Comparison of ENCODE assay signal across 24 cellular contexts in genomic region chr16:19307587-19308241, GRCh38. TPM values are rescaled to one million over a fixed set of nuclear protein-coding genes. Genes with fewer than 3 reads are reported as not detected.
A peak's percentile ranks its signal among the peaks of the same experiment; 100 is the strongest.
DNase-seq lines count a peak whose midpoint lies in the region; ATAC-seq and TF ChIP-seq lines count a peak whose summit lies in the region.
"Had no signal": no experiment of that assay in that cellular context is flagged by ENCODE, and none has a peak within 500 bp of the region (broad histone marks: within the 10 kb centered on the region; RNA-seq: fewer than 3 reads in every experiment).

No MANE protein-coding gene starts in this region.

- in situ Hi-C loops in brain microvascular endothelial cell (cut with HindIII; ENCODE audit: low pct_ligation_motif_present, low sequenced_read_pairs) = no loop called here

- H3K27me3 ChIP-seq in H9 (ENCODE audit: insufficient read depth, low read length) = no peaks in the 10 kb centered on the region
- H3K27me3 ChIP-seq in SJCRH30 = no peaks in the 10 kb centered on the region
- H3K27me3 ChIP-seq in brain microvascular endothelial cell (replicated peaks) = no peaks in the 10 kb centered on the region
- H3K27me3 ChIP-seq: neutrophil, sigmoid colon had no signal

- no peak overlapping the region for H3K4ac ChIP-seq in H9 (ENCODE audit: low read depth, low read length)

- no peaks in the 10 kb centered on the region for H4K20me1 ChIP-seq in H9 (ENCODE audit: control insufficient read depth, insufficient read depth, insufficient read length)

- peaks cover 8 to 11% of the 10 kb centered on the region in 2 experiments for H3K4me1 Mint-ChIP-seq in H9

- H3K36me3 Mint-ChIP-seq in H9 (ENCODE audit: insufficient read depth in 1 of 3, low read depth in 3 of 3) = peaks cover 2 to 6% (median 5%) of the 10 kb centered on the region in 3 experiments; a peak in 6 of 7 replicates
- H3K36me3 Mint-ChIP-seq: type B pancreatic cell had no signal

- H2BK12ac ChIP-seq in H9 (ENCODE audit: insufficient read length, low read depth, low read length) = no peak overlapping the region

- H2BK5ac ChIP-seq in H9 (ENCODE audit: insufficient read length, low read length) = no peak overlapping the region

- no peak overlapping the region for H3K4me2 ChIP-seq in H9 (ENCODE audit: insufficient read depth, insufficient read length, low read length)
- H3K4me2 ChIP-seq: PC-9 had no signal

- H3K18ac ChIP-seq in H9 (ENCODE audit: insufficient read length, low read depth, low read length) = no peak overlapping the region

- TF ChIP-seq CTCF in H9 (conservative IDR thresholded peaks at IDR 0.05) (no peak), brain microvascular endothelial cell (IDR thresholded peaks at IDR 0.05; ENCODE audit: low read depth, low read length, missing control alignments) (no peak)

- H3K14ac ChIP-seq in H9 (ENCODE audit: insufficient read depth, low read length) = no peak overlapping the region

- H4K91ac ChIP-seq in H9 (ENCODE audit: insufficient read length, low read depth, low read length) = no peak overlapping the region

- H3K9me3 Mint-ChIP-seq in H9 = peaks cover 5% of the 10 kb centered on the region in 2 experiments
- H3K9me3 Mint-ChIP-seq: CD4-positive, alpha-beta T cell; type B pancreatic cell had no signal

- WGBS in H9 (ENCODE audit: extremely low coverage, insufficient read length, low lambda C conversion rate) = no CpG with 5 or more reads among the region's 8 CpGs

- no peak overlapping the region for H3T11ph ChIP-seq in H9 (ENCODE audit: low read length)

- no peak overlapping the region for H3K4me3 ChIP-seq in SJCRH30
- H3K4me3 ChIP-seq in brain microvascular endothelial cell (ENCODE audit: low read depth, low read length) = no peak overlapping the region
- H3K4me3 ChIP-seq: lower lobe of right lung, PC-9, sigmoid colon had no signal

- no peak for ATAC-seq in HG03045 (IDR thresholded peaks at IDR 0.05; ENCODE audit: unreplicated experiment)
- ATAC-seq: lower lobe of right lung had no signal

- H3K9me3 ChIP-seq in H9 (ENCODE audit: control insufficient read depth, low read depth, low read length) (peaks cover 2% of the 10 kb centered on the region), SJCRH30 (replicated peaks) (no peaks in the 10 kb centered on the region)
- H3K9me3 ChIP-seq: lower lobe of right lung, neutrophil, sigmoid colon had no signal

- H3K27me3 Mint-ChIP-seq in H9 (ENCODE audit: low read depth) = no peaks in the 10 kb centered on the region

- no peaks in the 10 kb centered on the region for H3K23me2 ChIP-seq in H9 (ENCODE audit: insufficient read length, low read depth, low read length, poor library complexity, severe bottlenecking)

- no peaks in the 10 kb centered on the region for H3K79me1 ChIP-seq in H9 (ENCODE audit: insufficient read depth, low read depth, low read length, poor library complexity, severe bottlenecking)

- no peaks in the 10 kb centered on the region for H3K36me3 ChIP-seq in SJCRH30
- H3K36me3 ChIP-seq in brain microvascular endothelial cell (replicated peaks) = no peaks in the 10 kb centered on the region
- H3K36me3 ChIP-seq: lower lobe of right lung, neutrophil, sigmoid colon had no signal

- no peak overlapping the region for H2BK120ac ChIP-seq in H9 (ENCODE audit: low read depth, low read length, poor library complexity, severe bottlenecking)

- H3K27ac Mint-ChIP-seq in H9 = no peak overlapping the region
- H3K27ac Mint-ChIP-seq: CD4-positive, alpha-beta T cell; type B pancreatic cell had no signal

- H2AFZ ChIP-seq in H9 (ENCODE audit: low read length) = no peak overlapping the region
- H2AFZ ChIP-seq: PC-9 had no signal

- H3K4me1 ChIP-seq in H9 (ENCODE audit: insufficient read depth, low read length) (no peaks in the 10 kb centered on the region), SJCRH30 (0 out of 2 replicates have a peak, but pooled peaks cover 2% of the 10 kb centered on the region)
- H3K4me1 ChIP-seq: lower lobe of right lung, sigmoid colon had no signal

- H2AK5ac ChIP-seq in H9 (ENCODE audit: insufficient read length, low read length) = no peak overlapping the region

- no peak overlapping the region for H3K4me3 Mint-ChIP-seq in H9
- H3K4me3 Mint-ChIP-seq: CD4-positive, alpha-beta T cell; type B pancreatic cell had no signal

- H3K56ac ChIP-seq in H9 (ENCODE audit: insufficient read length, low read depth, low read length) = no peak overlapping the region

- no peak overlapping the region for H4K8ac ChIP-seq in H9 (replicated peaks; ENCODE audit: insufficient read length, low read depth, low read length)

- no peaks in the 10 kb centered on the region for H3K79me2 ChIP-seq in H9 (ENCODE audit: insufficient read depth, low read length)

- no peak overlapping the region for H3K9ac ChIP-seq in H9 (ENCODE audit: extremely low read depth, insufficient read length, low read length)

- DNase-seq in NOMO-1 treated with dmso at 0.1 percent for 144 hours (lab: John Stamatoyannopoulos, UW; ENCODE audit: unreplicated experiment) (peak; percentile 19), NOMO-1 treated with DMSO at 0.1 percent for 48 hours (lab: John Stamatoyannopoulos, UW; ENCODE audit: unreplicated experiment) (no peak), H9 (peak; percentile 55), SJCRH30 (peak; percentile 40 to 62), islet precursor cell (peak; percentile 66), HCEC 1CT (no peak), brain microvascular endothelial cell (no peak)
- DNase-seq: activated CD8-positive, alpha-beta memory T cell treated with anti-CD3 and anti-CD28 coated beads for 24 hours; activated effector memory CD4-positive, alpha-beta T cell treated with anti-CD3 and anti-CD28 coated beads, Interleukin-2, amount 50 U/mL, for 16 hours; CD4-positive, alpha-beta T cell; hypothalamus; KG1; lower lobe of right lung; NCI-H1694; NCI-H510A; sigmoid colon; stimulated activated CD4-positive, alpha-beta T cell treated with anti-CD3 and anti-CD28 coated beads, Interleukin-4, amount 100 ng/mL, for 24 hours had no signal

- no peak overlapping the region for H2BK15ac ChIP-seq in H9 (ENCODE audit: low read depth, low read length)

- no peak overlapping the region for H4K5ac ChIP-seq in H9 (ENCODE audit: insufficient read length, low read depth, low read length)

- H3K27ac ChIP-seq in H9 (ENCODE audit: insufficient read length, low read depth, low read length) = no peak overlapping the region
- no peak overlapping the region for H3K27ac ChIP-seq in SJCRH30
- no peak overlapping the region for H3K27ac ChIP-seq in brain microvascular endothelial cell
- H3K27ac ChIP-seq: lower lobe of right lung, neutrophil, PC-9, sigmoid colon had no signal

- H2BK20ac ChIP-seq in H9 (ENCODE audit: low read depth, low read length, poor library complexity, severe bottlenecking) = no peak overlapping the region

- no peak overlapping the region for H3K23ac ChIP-seq in H9 (ENCODE audit: insufficient read length, low read depth, low read length)

RNA-seq across cellular contexts. Expression of gene CLEC19A, which starts 22.2 kb away (rescaled TPM):
- 0.20 TPM in 1 of 2 replicates, not detected in the other for total RNA-seq in H9 (2021)
- not detected in 2 replicates for total RNA-seq in SJCRH30 (2014; rRNA removed; shearing (Covaris generic))
- total RNA-seq: CD4-positive, alpha-beta T cell; dermis microvascular lymphatic vessel endothelial cell; fibroblast of lung; lower lobe of right lung; sigmoid colon; T-helper 1 cell treated with Interleukin-12 subunit alpha and Interleukin-12 subunit beta and Interleukin-4 antibody, amounts not matched to agents 30 ng/mL and 1 ng/mL, for 36 hours had no signal

Comparison
In these comparisons a context has a peak if more than half of its experiments do, and no peak if none do; other contexts are left out.
1. DNase-seq: peak in NOMO-1 treated with dmso at 0.1 percent for 144 hours (single experiment), H9 (single experiment), SJCRH30 (2 of 2) and islet precursor cell (single experiment); none in NOMO-1 treated with DMSO at 0.1 percent for 48 hours (single experiment), HCEC 1CT (single experiment) and brain microvascular endothelial cell (single experiment).